In genomic region chr2:145909175-145909574, GRCh38 we compare ENCODE assay signal across 16 cellular contexts.
A peak's percentile ranks its signal among the peaks of the same experiment; 100 is the strongest.
DNase-seq lines count a peak whose midpoint lies in the region; ATAC-seq and TF ChIP-seq lines count a peak whose summit lies in the region.
"Had no signal": no experiment of that assay in that cellular context is flagged by ENCODE, and none has a peak within 500 bp of the region (broad histone marks: within the 10 kb centered on the region; RNA-seq: fewer than 3 reads in every experiment).

No MANE protein-coding gene starts in this region.

- intact Hi-C loops in upper lobe of right lung (cut with DNase I) = no loop called here
- intact Hi-C loops in posterior vena cava (cut with DNase I) = no loop called here

- H3K4me1 ChIP-seq in OCI-LY3 (ENCODE audit: low read length) (peaks cover 29% of the 10 kb centered on the region), adipocyte (ENCODE audit: control insufficient read depth, insufficient read depth, low read length) (peaks cover 16% of the 10 kb centered on the region), upper lobe of right lung (no peaks in the 10 kb centered on the region)

- H3K79me2 ChIP-seq in OCI-LY3 (ENCODE audit: low read length) = no peaks in the 10 kb centered on the region

- no peak overlapping the region for H2AFZ ChIP-seq in OCI-LY3 (ENCODE audit: low read depth, low read length)

- peaks cover 27% of the 10 kb centered on the region for H3K36me3 ChIP-seq in OCI-LY3 (replicated peaks; ENCODE audit: low read depth, low read length)
- H3K36me3 ChIP-seq in adipocyte (ENCODE audit: control insufficient read depth, insufficient read depth, low read length, severe bottlenecking) = no peaks in the 10 kb centered on the region
- H3K36me3 ChIP-seq in upper lobe of right lung = no peaks in the 10 kb centered on the region

- no peak for ATAC-seq in upper lobe of right lung
- ATAC-seq in stimulated activated naive CD8-positive, alpha-beta T cell treated with anti-CD3 and anti-CD28 coated beads, Interleukin-15, Interleukin-2, amounts not matched to agents 100 U/mL and 50 U/mL, for 24 hours = no peak
- ATAC-seq: A549; CD8-positive, alpha-beta T cell; HCT116 had no signal

- TF ChIP-seq CTCF in OCI-LY3 (IDR thresholded peaks at IDR 0.05; ENCODE audit: low read depth, low read length) = no peak
- no peak for TF ChIP-seq CTCF in fibroblast of mammary gland (conservative IDR thresholded peaks at IDR 0.05; ENCODE audit: control insufficient read depth, insufficient read depth, low read depth, low read length)
- no peak for TF ChIP-seq CTCF in upper lobe of right lung (IDR thresholded peaks at IDR 0.05)

- H3K4me3 ChIP-seq in OCI-LY3 (ENCODE audit: low read length) = no peak overlapping the region
- no peak overlapping the region for H3K4me3 ChIP-seq in adipocyte (ENCODE audit: low read length)
- H3K4me3 ChIP-seq in fibroblast of mammary gland (ENCODE audit: control insufficient read depth, low read depth, low read length) = no peak overlapping the region
- H3K4me3 ChIP-seq in skeletal muscle cell (ENCODE audit: low read depth, low read length) = no peak overlapping the region
- no peak overlapping the region for H3K4me3 ChIP-seq in upper lobe of right lung
- H3K4me3 ChIP-seq: A549 had no signal

- H3K9ac ChIP-seq in OCI-LY3 (ENCODE audit: low read length) = no peak overlapping the region
- H3K9ac ChIP-seq in adipocyte (ENCODE audit: low read length) = peak overlapping the region; percentile 56

- H3K4me2 ChIP-seq in OCI-LY3 (ENCODE audit: low read length) = no peak overlapping the region
- H3K4me2 ChIP-seq: A549 had no signal

- no peaks in the 10 kb centered on the region for H3K27me3 ChIP-seq in OCI-LY3 (ENCODE audit: low read depth, low read length)
- no peaks in the 10 kb centered on the region for H3K27me3 ChIP-seq in adipocyte (replicated peaks; ENCODE audit: control insufficient read depth, insufficient read depth, low read length)
- H3K27me3 ChIP-seq in upper lobe of right lung = no peaks in the 10 kb centered on the region

- H3K27ac ChIP-seq in OCI-LY3 (ENCODE audit: low read length) (peak overlapping the region; percentile 92), upper lobe of right lung (no peak overlapping the region)
- H3K27ac ChIP-seq: A549, HL-60 had no signal

- peak; percentile 2 for DNase-seq in adipocyte (ENCODE audit: low read depth)
- peak; percentile 3 for DNase-seq in fibroblast of mammary gland (ENCODE audit: low read depth)
- DNase-seq in skeletal muscle cell (ENCODE audit: low read depth) = peak; percentile 27
- no peak for DNase-seq in upper lobe of right lung
- no peak for DNase-seq in SKM-1 treated with dmso at 0.1 percent for 144 hours (lab: John Stamatoyannopoulos, UW; ENCODE audit: unreplicated experiment)
- no peak for DNase-seq in posterior vena cava (ENCODE audit: low spot score)
- DNase-seq in stimulated activated naive CD8-positive, alpha-beta T cell treated with anti-CD3 and anti-CD28 coated beads, Interleukin-15, Interleukin-2, amounts not matched to agents 100 U/mL and 50 U/mL, for 24 hours = no peak
- DNase-seq: CD8-positive, alpha-beta T cell; COR-L47; DMS153; DND-41; GF-D8 had no signal

- no peaks in the 10 kb centered on the region for H4K20me1 ChIP-seq in OCI-LY3 (ENCODE audit: insufficient read depth, low read length)

- H3K9me3 ChIP-seq in OCI-LY3 (ENCODE audit: insufficient read depth, low read length) (peaks cover 15% of the 10 kb centered on the region; the same call in 1 of the 2 replicates), adipocyte (ENCODE audit: control insufficient read depth, low read length) (no peaks in the 10 kb centered on the region), upper lobe of right lung (no peaks in the 10 kb centered on the region)
- H3K9me3 ChIP-seq: A549 had no signal

Comparison
In these comparisons a context has a peak if more than half of its experiments do, and no peak if none do; other contexts are left out.
1. DNase-seq: peak in adipocyte (single experiment), fibroblast of mammary gland (single experiment) and skeletal muscle cell (single experiment); none in upper lobe of right lung (single experiment), SKM-1 treated with dmso at 0.1 percent for 144 hours (single experiment), posterior vena cava (single experiment) and stimulated activated naive CD8-positive, alpha-beta T cell treated with anti-CD3 and anti-CD28 coated beads, Interleukin-15, Interleukin-2, amounts not matched to agents 100 U/mL and 50 U/mL, for 24 hours (single experiment).